31 cellular contexts compared by ENCODE assay signal in the genomic region with DNA sequence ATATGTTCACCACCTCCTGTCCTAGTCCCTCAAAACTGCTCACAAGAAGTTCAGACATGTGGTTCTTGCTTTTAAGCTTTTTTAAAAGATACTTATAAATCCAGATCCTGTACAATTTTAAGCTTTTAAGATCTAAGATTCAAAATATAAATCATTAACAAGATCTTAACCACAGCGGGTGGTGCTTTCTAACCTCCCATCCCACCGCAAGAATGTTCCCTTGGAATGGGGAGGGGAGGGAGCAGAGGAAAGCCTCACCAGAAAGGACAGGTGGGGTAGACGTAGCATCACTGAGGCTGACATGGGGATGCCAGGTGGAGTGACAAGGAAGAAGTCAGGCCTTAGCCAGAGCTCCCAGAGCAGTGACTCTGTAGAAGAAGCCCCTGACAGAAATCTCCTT.
"Had no signal": no experiment of that assay in that cellular context is flagged by ENCODE, and none has a peak within 500 bp of the region (broad histone marks: within the 10 kb centered on the region; RNA-seq: fewer than 3 reads in every experiment).

No MANE protein-coding gene starts in this region.

- ATAC-seq: activated CD8-positive, alpha-beta T cell treated with anti-CD3 and anti-CD28 coated beads for 36 hours; activated T-cell treated with anti-CD3 and anti-CD28 coated beads, Interleukin-2, amount 50 U/mL, for 72 hours; activated T-helper 17 cell treated with anti-CD3 and anti-CD28 coated beads, Interleukin-2, amount 50 U/mL, for 72 hours; PC-3; Right ventricle myocardium inferior had no signal

- DNase-seq: activated CD4-positive, alpha-beta T cell treated with anti-CD3 and anti-CD28 coated beads for 1 hour; activated CD4-positive, alpha-beta T cell treated with anti-CD3 and anti-CD28 coated beads for 48 hours; activated CD4-positive, CD25-positive, alpha-beta regulatory T cell; activated CD8-positive, alpha-beta T cell treated with anti-CD3 and anti-CD28 coated beads for 36 hours; activated effector memory CD4-positive, alpha-beta T cell treated with anti-CD3 and anti-CD28 coated beads, Interleukin-2, amount 50 U/mL, for 16 hours; activated naive CD4-positive, alpha-beta T cell; activated naive CD4-positive, alpha-beta T cell treated with anti-CD3 and anti-CD28 coated beads, Interleukin-2, amount 50 U/mL, for 16 hours; activated naive CD8-positive, alpha-beta T cell treated with anti-CD3 and anti-CD28 coated beads, Interleukin-2, amount 10 ng/mL, durations not matched to agents 7 days and 5 days; activated T-cell treated with anti-CD3 and anti-CD28 coated beads, Interleukin-2, amount 50 U/mL, for 1 hour; activated T-cell treated with anti-CD3 and anti-CD28 coated beads, Interleukin-2, amount 50 U/mL, for 72 hours; amygdala; Karpas-422; KBM-7; MG63; NCI-H1092; NCI-H146; NCI-H187 treated with DMSO at 0.1 percent for 48 hours; NCI-H2081; NCI-H2171 treated with DMSO at 0.1 percent for 48 hours; NCI-H226; NCI-H446 treated with DMSO at 0.1 percent for 48 hours; NCI-H524; NCI-H69; NCI-H82; PC-3; Peyer's patch; SIG-M5; T1000; WERI-Rb-1 had no signal
